In the genomic region with DNA sequence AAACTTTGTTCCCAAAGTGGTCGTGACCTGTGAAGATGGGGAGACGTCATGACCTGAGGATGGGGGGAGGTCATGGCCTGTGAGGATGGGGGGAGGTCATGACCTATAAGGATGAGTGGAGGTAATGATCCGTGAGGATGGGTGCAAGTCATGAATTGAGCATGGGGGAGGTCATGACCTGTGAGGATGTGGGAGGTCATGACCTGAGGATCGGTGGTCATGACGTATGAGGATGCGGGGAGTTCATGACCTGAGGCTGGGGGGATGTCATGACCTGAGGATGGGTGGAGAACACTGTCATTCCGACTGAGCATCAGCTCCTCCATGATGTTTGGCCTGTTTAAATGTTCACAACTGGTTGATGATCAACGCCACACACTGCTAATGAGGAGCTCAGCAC, we compare ENCODE assay signal across 1 cellular context.
TF ChIP-seq lines count a peak whose summit lies in the region.

No MANE protein-coding gene starts in this region.

TF ChIP-seq in IMR-90, 13 proteins besides CTCF, POLR2A, EP300 and RAD21 (continued from another document):
- TF ChIP-seq, protein P1, sequence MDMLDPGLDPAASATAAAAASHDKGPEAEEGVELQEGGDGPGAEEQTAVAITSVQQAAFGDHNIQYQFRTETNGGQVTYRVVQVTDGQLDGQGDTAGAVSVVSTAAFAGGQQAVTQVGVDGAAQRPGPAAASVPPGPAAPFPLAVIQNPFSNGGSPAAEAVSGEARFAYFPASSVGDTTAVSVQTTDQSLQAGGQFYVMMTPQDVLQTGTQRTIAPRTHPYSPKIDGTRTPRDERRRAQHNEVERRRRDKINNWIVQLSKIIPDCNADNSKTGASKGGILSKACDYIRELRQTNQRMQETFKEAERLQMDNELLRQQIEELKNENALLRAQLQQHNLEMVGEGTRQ (IDR thresholded peaks at IDR 0.05; ENCODE audit: low read depth, low read length): no peak
- TF ChIP-seq RFX5 (IDR thresholded peaks at IDR 0.05; ENCODE audit: low read depth, low read length) (no peak), CEBPB (IDR thresholded peaks at IDR 0.05; ENCODE audit: low read depth, low read length) (no peak), RCOR1 (IDR thresholded peaks at IDR 0.05; ENCODE audit: insufficient replicate concordance, low read length) (no peak), FOS (IDR thresholded peaks at IDR 0.05; ENCODE audit: low read depth, low read length) (no peak), NFE2L2 (IDR thresholded peaks at IDR 0.05; ENCODE audit: low read depth, low read length) (no peak), BHLHE40 (IDR thresholded peaks at IDR 0.05; ENCODE audit: low read depth, low read length) (no peak), SMC3 (IDR thresholded peaks at IDR 0.05; ENCODE audit: low read depth, low read length) (no peak)
